In the genomic region with DNA sequence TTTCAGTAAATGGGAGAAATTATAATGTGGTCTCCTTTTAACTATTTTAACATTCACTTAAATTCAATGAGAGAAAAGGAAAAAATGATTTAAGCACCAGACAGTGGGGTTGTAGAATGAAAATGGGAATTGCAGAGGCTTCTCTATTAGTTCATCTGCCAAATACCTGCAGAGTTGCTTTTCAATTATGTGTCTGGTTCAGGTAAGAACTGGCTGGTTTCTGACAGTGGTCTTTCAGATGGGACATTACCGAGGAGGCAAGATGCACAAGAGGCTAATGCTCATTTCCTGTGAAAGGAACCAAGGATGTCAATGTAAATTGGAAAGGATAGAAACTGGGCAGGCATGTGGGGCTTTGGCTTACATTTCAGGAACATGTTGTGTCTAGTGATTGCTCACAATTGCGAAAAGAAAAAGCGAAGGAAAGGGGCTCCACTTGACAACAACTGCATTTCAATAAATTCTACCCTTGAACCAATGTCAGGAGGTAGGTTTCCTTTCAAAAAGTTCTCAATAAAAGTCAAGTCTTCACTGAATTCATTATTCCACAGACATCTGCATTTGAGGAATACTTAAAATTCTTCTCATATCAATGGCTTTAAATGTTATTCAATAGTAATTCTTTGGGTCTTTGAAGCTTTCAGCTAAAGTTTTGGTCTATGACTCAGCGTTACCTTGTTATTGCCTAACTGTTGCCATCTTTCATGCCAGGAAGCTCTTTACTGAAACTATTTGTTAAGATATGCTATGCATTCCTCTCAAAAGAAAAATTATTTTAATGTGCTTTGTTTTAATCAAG, we compare ENCODE assay signal across 1 cellular context.
A peak's percentile ranks its signal among the peaks of the same experiment; 100 is the strongest.
TF ChIP-seq lines count a peak whose summit lies in the region.

No MANE protein-coding gene starts in this region.

TF ChIP-seq in K562, 482 proteins besides CTCF, POLR2A, EP300 and RAD21 (continued from another document and continues in another):
- peak; percentile 79 for TF ChIP-seq ZNF79 (CRISPR knock-in tag; IDR thresholded peaks at IDR 0.05; ENCODE audit: low read depth)
- TF ChIP-seq, protein P1, sequence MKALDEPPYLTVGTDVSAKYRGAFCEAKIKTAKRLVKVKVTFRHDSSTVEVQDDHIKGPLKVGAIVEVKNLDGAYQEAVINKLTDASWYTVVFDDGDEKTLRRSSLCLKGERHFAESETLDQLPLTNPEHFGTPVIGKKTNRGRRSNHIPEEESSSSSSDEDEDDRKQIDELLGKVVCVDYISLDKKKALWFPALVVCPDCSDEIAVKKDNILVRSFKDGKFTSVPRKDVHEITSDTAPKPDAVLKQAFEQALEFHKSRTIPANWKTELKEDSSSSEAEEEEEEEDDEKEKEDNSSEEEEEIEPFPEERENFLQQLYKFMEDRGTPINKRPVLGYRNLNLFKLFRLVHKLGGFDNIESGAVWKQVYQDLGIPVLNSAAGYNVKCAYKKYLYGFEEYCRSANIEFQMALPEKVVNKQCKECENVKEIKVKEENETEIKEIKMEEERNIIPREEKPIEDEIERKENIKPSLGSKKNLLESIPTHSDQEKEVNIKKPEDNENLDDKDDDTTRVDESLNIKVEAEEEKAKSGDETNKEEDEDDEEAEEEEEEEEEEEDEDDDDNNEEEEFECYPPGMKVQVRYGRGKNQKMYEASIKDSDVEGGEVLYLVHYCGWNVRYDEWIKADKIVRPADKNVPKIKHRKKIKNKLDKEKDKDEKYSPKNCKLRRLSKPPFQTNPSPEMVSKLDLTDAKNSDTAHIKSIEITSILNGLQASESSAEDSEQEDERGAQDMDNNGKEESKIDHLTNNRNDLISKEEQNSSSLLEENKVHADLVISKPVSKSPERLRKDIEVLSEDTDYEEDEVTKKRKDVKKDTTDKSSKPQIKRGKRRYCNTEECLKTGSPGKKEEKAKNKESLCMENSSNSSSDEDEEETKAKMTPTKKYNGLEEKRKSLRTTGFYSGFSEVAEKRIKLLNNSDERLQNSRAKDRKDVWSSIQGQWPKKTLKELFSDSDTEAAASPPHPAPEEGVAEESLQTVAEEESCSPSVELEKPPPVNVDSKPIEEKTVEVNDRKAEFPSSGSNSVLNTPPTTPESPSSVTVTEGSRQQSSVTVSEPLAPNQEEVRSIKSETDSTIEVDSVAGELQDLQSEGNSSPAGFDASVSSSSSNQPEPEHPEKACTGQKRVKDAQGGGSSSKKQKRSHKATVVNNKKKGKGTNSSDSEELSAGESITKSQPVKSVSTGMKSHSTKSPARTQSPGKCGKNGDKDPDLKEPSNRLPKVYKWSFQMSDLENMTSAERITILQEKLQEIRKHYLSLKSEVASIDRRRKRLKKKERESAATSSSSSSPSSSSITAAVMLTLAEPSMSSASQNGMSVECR (CRISPR knock-in tag; IDR thresholded peaks at IDR 0.05): no peak
- TF ChIP-seq PRMT5 (CRISPR knock-in tag; IDR thresholded peaks at IDR 0.05): no peak
- TF ChIP-seq PML (IDR thresholded peaks at IDR 0.05; ENCODE audit: low read length): no peak
- no peak for TF ChIP-seq ZNF347 (CRISPR knock-in tag; IDR thresholded peaks at IDR 0.05; ENCODE audit: low read depth)
- TF ChIP-seq PCBP1 (IDR thresholded peaks at IDR 0.05; ENCODE audit: low read depth, low read length, poor library complexity, severe bottlenecking): no peak
- no peak for TF ChIP-seq SMARCE1 (IDR thresholded peaks at IDR 0.05)
- TF ChIP-seq ZNF668 (CRISPR knock-in tag; IDR thresholded peaks at IDR 0.05): peak; percentile 76; the same call in 1 of the 2 replicates
- TF ChIP-seq, protein P2, sequence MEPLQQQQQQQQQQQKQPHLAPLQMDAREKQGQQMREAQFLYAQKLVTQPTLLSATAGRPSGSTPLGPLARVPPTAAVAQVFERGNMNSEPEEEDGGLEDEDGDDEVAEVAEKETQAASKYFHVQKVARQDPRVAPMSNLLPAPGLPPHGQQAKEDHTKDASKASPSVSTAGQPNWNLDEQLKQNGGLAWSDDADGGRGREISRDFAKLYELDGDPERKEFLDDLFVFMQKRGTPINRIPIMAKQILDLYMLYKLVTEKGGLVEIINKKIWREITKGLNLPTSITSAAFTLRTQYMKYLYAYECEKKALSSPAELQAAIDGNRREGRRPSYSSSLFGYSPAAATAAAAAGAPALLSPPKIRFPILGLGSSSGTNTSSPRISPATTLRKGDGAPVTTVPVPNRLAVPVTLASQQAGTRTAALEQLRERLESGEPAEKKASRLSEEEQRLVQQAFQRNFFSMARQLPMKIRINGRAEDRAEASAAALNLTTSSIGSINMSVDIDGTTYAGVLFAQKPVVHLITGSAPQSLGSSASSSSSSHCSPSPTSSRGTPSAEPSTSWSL (CRISPR knock-in tag; IDR thresholded peaks at IDR 0.05; ENCODE audit: borderline replicate concordance): no peak
- peak; percentile 63; the same call in 1 of the 2 replicates for TF ChIP-seq ZNF140 (CRISPR knock-in tag; IDR thresholded peaks at IDR 0.05)
- peak; percentile 6; the same call in 1 of the 2 replicates for TF ChIP-seq MECOM (CRISPR knock-in tag; IDR thresholded peaks at IDR 0.05)
- TF ChIP-seq NUFIP1 (IDR thresholded peaks at IDR 0.05; ENCODE audit: partially characterized antibody): no peak
- TF ChIP-seq ZNF165 (CRISPR knock-in tag; IDR thresholded peaks at IDR 0.05; ENCODE audit: borderline replicate concordance): peak; percentile 82; the same call in 1 of the 2 replicates
- TF ChIP-seq TEAD4 (IDR thresholded peaks at IDR 0.05; ENCODE audit: low read length): no peak
- no peak for TF ChIP-seq TEAD4 (CRISPR knock-in tag; IDR thresholded peaks at IDR 0.05; ENCODE audit: borderline replicate concordance)
- no peak for TF ChIP-seq TBL1XR1 (IDR thresholded peaks at IDR 0.05; ENCODE audit: low read length in 2 of 2)
- TF ChIP-seq, protein P3, sequence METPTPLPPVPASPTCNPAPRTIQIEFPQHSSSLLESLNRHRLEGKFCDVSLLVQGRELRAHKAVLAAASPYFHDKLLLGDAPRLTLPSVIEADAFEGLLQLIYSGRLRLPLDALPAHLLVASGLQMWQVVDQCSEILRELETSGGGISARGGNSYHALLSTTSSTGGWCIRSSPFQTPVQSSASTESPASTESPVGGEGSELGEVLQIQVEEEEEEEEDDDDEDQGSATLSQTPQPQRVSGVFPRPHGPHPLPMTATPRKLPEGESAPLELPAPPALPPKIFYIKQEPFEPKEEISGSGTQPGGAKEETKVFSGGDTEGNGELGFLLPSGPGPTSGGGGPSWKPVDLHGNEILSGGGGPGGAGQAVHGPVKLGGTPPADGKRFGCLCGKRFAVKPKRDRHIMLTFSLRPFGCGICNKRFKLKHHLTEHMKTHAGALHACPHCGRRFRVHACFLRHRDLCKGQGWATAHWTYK (CRISPR knock-in tag; IDR thresholded peaks at IDR 0.05): peak; percentile 20
- TF ChIP-seq ZNF311 (CRISPR knock-in tag; IDR thresholded peaks at IDR 0.05): peak; percentile 89
- no peak for TF ChIP-seq SRSF9 (IDR thresholded peaks at IDR 0.05; ENCODE audit: borderline replicate concordance, low read depth, low read length)
- TF ChIP-seq HLTF (IDR thresholded peaks at IDR 0.05): no peak
- no peak for TF ChIP-seq MCM3 (IDR thresholded peaks at IDR 0.05)
- TF ChIP-seq, protein P4, sequence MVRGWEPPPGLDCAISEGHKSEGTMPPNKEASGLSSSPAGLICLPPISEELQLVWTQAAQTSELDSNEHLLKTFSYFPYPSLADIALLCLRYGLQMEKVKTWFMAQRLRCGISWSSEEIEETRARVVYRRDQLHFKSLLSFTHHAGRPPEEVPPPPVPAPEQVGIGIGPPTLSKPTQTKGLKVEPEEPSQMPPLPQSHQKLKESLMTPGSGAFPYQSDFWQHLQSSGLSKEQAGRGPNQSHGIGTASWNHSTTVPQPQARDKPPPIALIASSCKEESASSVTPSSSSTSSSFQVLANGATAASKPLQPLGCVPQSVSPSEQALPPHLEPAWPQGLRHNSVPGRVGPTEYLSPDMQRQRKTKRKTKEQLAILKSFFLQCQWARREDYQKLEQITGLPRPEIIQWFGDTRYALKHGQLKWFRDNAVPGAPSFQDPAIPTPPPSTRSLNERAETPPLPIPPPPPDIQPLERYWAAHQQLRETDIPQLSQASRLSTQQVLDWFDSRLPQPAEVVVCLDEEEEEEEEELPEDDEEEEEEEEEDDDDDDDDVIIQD (CRISPR knock-in tag; IDR thresholded peaks at IDR 0.05): no peak
- no peak for TF ChIP-seq ZNF212 (CRISPR knock-in tag; IDR thresholded peaks at IDR 0.05)
- TF ChIP-seq, protein P5, sequence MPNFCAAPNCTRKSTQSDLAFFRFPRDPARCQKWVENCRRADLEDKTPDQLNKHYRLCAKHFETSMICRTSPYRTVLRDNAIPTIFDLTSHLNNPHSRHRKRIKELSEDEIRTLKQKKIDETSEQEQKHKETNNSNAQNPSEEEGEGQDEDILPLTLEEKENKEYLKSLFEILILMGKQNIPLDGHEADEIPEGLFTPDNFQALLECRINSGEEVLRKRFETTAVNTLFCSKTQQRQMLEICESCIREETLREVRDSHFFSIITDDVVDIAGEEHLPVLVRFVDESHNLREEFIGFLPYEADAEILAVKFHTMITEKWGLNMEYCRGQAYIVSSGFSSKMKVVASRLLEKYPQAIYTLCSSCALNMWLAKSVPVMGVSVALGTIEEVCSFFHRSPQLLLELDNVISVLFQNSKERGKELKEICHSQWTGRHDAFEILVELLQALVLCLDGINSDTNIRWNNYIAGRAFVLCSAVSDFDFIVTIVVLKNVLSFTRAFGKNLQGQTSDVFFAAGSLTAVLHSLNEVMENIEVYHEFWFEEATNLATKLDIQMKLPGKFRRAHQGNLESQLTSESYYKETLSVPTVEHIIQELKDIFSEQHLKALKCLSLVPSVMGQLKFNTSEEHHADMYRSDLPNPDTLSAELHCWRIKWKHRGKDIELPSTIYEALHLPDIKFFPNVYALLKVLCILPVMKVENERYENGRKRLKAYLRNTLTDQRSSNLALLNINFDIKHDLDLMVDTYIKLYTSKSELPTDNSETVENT (CRISPR knock-in tag; IDR thresholded peaks at IDR 0.05): no peak
- TF ChIP-seq, protein P6, sequence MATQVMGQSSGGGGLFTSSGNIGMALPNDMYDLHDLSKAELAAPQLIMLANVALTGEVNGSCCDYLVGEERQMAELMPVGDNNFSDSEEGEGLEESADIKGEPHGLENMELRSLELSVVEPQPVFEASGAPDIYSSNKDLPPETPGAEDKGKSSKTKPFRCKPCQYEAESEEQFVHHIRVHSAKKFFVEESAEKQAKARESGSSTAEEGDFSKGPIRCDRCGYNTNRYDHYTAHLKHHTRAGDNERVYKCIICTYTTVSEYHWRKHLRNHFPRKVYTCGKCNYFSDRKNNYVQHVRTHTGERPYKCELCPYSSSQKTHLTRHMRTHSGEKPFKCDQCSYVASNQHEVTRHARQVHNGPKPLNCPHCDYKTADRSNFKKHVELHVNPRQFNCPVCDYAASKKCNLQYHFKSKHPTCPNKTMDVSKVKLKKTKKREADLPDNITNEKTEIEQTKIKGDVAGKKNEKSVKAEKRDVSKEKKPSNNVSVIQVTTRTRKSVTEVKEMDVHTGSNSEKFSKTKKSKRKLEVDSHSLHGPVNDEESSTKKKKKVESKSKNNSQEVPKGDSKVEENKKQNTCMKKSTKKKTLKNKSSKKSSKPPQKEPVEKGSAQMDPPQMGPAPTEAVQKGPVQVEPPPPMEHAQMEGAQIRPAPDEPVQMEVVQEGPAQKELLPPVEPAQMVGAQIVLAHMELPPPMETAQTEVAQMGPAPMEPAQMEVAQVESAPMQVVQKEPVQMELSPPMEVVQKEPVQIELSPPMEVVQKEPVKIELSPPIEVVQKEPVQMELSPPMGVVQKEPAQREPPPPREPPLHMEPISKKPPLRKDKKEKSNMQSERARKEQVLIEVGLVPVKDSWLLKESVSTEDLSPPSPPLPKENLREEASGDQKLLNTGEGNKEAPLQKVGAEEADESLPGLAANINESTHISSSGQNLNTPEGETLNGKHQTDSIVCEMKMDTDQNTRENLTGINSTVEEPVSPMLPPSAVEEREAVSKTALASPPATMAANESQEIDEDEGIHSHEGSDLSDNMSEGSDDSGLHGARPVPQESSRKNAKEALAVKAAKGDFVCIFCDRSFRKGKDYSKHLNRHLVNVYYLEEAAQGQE (CRISPR knock-in tag; IDR thresholded peaks at IDR 0.05; ENCODE audit: low read depth): no peak
- TF ChIP-seq ZFPM2 (CRISPR knock-in tag; IDR thresholded peaks at IDR 0.05): no peak; the same call in 1 of the 2 replicates
- no peak for TF ChIP-seq SMAD2 (IDR thresholded peaks at IDR 0.05; ENCODE audit: low read depth, low read length)
- no peak for TF ChIP-seq PRPF4 (IDR thresholded peaks at IDR 0.05; ENCODE audit: insufficient read depth, low read depth, low read length, poor library complexity, severe bottlenecking)
- TF ChIP-seq ZBED1 (IDR thresholded peaks at IDR 0.05): no peak
